Comparison of ENCODE assay signal across 1 cellular context in the genomic region with DNA sequence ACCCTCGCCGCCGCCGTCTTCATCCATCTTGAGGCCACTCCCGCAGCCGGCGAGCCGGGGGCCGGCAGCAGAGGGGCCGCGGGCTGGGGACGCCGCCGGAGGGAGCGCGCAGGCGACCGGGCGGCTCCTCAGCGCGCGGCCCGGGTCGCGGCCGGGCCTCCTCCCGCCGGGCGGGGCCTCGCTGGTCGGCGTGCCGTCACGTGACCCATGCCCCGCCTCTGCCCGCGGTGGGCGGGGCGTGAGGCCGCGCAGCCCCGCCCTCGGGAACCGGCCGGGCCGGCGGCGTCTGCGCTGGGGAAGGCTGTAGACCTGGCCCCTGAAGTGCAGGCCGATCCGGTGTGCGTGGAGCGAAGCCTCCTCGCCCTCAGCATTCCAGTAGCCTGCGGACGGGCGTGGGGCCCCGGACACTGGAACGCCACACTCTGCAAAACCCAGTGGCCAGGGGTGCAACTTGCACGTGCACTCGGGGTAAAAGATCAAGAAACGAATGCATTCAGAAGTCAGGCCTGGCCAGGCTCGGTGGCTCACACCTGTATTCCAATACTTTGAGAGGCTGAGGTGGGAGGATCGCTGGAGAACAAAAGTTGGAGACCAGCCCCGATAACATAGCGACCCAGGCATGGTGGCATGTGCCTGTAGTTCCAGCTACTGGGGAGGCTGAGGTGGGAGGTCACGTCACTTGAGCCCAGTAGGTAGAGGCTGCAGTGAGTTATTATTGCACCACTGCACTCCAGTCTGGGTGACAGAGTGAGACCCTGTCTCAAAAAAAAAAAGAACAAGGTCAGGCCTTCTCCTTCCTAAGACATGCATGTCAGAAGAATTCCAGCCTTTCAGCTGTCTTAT.
A peak's percentile ranks its signal among the peaks of the same experiment; 100 is the strongest.
TF ChIP-seq lines count a peak whose summit lies in the region.

A gene with protein sequence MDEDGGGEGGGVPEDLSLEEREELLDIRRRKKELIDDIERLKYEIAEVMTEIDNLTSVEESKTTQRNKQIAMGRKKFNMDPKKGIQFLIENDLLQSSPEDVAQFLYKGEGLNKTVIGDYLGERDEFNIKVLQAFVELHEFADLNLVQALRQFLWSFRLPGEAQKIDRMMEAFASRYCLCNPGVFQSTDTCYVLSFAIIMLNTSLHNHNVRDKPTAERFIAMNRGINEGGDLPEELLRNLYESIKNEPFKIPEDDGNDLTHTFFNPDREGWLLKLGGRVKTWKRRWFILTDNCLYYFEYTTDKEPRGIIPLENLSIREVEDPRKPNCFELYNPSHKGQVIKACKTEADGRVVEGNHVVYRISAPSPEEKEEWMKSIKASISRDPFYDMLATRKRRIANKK (minus strand): TSS at position 144 of the 843 bp plus-strand sequence. CDS start 117 bp downstream, at position 27.

TF ChIP-seq in IMR-90, 13 proteins besides CTCF, POLR2A, EP300 and RAD21:
- TF ChIP-seq MAZ (IDR thresholded peaks at IDR 0.05; ENCODE audit: borderline replicate concordance, low read depth, low read length), result peak; percentile 97
- TF ChIP-seq BHLHE40 (IDR thresholded peaks at IDR 0.05; ENCODE audit: low read depth, low read length), result peak; percentile 69
- TF ChIP-seq, protein P1, sequence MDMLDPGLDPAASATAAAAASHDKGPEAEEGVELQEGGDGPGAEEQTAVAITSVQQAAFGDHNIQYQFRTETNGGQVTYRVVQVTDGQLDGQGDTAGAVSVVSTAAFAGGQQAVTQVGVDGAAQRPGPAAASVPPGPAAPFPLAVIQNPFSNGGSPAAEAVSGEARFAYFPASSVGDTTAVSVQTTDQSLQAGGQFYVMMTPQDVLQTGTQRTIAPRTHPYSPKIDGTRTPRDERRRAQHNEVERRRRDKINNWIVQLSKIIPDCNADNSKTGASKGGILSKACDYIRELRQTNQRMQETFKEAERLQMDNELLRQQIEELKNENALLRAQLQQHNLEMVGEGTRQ (IDR thresholded peaks at IDR 0.05; ENCODE audit: low read depth, low read length), result peak; percentile 98
- no peak for TF ChIP-seq RFX5 (IDR thresholded peaks at IDR 0.05; ENCODE audit: low read depth, low read length)
- TF ChIP-seq NFE2L2 (IDR thresholded peaks at IDR 0.05; ENCODE audit: low read depth, low read length), result no peak
- 0 out of 2 replicates have a peak, but pooled peaks have one; percentile 28 for TF ChIP-seq MXI1 (IDR thresholded peaks at IDR 0.05; ENCODE audit: borderline replicate concordance, low read depth, low read length)
